Comparison of ENCODE assay signal across 27 cellular contexts in genomic region chr18:27227721-27228120, GRCh38. TPM values are rescaled to one million over a fixed set of nuclear protein-coding genes. Genes with fewer than 3 reads are reported as not detected.
"Had no signal": no experiment of that assay in that cellular context is flagged by ENCODE, and none has a peak within 500 bp of the region (broad histone marks: within the 10 kb centered on the region; RNA-seq: fewer than 3 reads in every experiment).

No MANE protein-coding gene starts in this region.

- ATAC-seq: activated CD8-positive, alpha-beta T cell treated with anti-CD3 and anti-CD28 coated beads, Interleukin-2, amount 10 ng/mL, durations not matched to agents 7 days and 5 days had no signal

- H3K36me3 ChIP-seq: adrenal gland, breast epithelium, Peyer's patch, SJCRH30 had no signal

- H3K27ac ChIP-seq: adrenal gland, Peyer's patch, RWPE1, SJCRH30 had no signal

- DNase-seq: activated CD4-positive, alpha-beta T cell treated with anti-CD3 and anti-CD28 coated beads for 48 hours; activated CD4-positive, alpha-beta T cell treated with anti-CD3 and anti-CD28 coated beads, Interleukin-2, amount 50 U/mL, for 4 hours; activated CD4-positive, CD25-positive, alpha-beta regulatory T cell treated with anti-CD3 and anti-CD28 coated beads, Interleukin-2, amount 50 U/mL, for 72 hours; activated CD8-positive, alpha-beta memory T cell treated with anti-CD3 and anti-CD28 coated beads, Interleukin-2, amount 50 U/mL, for 48 hours; activated CD8-positive, alpha-beta T cell treated with anti-CD3 and anti-CD28 coated beads, Interleukin-2, amount 10 ng/mL, durations not matched to agents 7 days and 5 days; activated naive CD4-positive, alpha-beta T cell treated with anti-CD3 and anti-CD28 coated beads, Interleukin-2, amount 50 U/mL, for 16 hours; activated naive CD8-positive, alpha-beta T cell treated with anti-CD3 and anti-CD28 coated beads, Interleukin-2, amount 10 ng/mL, durations not matched to agents 7 days and 5 days; activated T-cell treated with anti-CD3 and anti-CD28 coated beads, Interleukin-2, amount 50 U/mL, for 1 hour; adrenal gland; aorta; central memory CD4-positive, alpha-beta T cell; Kasumi-1; NCI-H1105 treated with DMSO at 0.1 percent for 48 hours; NCI-H1436 treated with DMSO at 0.1 percent for 48 hours; NCI-H187; NCI-H2081; NCI-H510A treated with DMSO at 0.1 percent for 48 hours; NCI-H69; NK-92 treated with Interleukin-12 subunit alpha and Interleukin-12 subunit beta, amount 100 ng/mL, for 24 hours; OCI-M1; Peyer's patch; Right ventricle myocardium superior; SJCRH30; SK-N-SH had no signal

- H3K4me1 Mint-ChIP-seq: activated naive CD8-positive, alpha-beta T cell treated with anti-CD3 and anti-CD28 coated beads, Interleukin-2, amount 10 ng/mL, durations not matched to agents 7 days and 5 days had no signal

- H3K4me3 ChIP-seq: adrenal gland, breast epithelium, Peyer's patch, SJCRH30 had no signal

- H3K27me3 Mint-ChIP-seq: activated naive CD8-positive, alpha-beta T cell treated with anti-CD3 and anti-CD28 coated beads, Interleukin-2, amount 10 ng/mL, durations not matched to agents 7 days and 5 days had no signal

- H3K4me3 Mint-ChIP-seq: activated CD8-positive, alpha-beta T cell treated with anti-CD3 and anti-CD28 coated beads, Interleukin-2, amount 10 ng/mL, durations not matched to agents 7 days and 5 days; activated naive CD8-positive, alpha-beta T cell treated with anti-CD3 and anti-CD28 coated beads, Interleukin-2, amount 10 ng/mL, durations not matched to agents 7 days and 5 days; T-helper 1 cell treated with Interleukin-12 subunit alpha and Interleukin-12 subunit beta and Interleukin-4 antibody, amounts not matched to agents 30 μg/mL and 1 μg/mL, for 36 hours had no signal

- H3K4me2 ChIP-seq: SK-N-SH had no signal

- H3K9me3 ChIP-seq: adrenal gland, breast epithelium, Peyer's patch, SJCRH30, SK-N-SH had no signal

- H3K27me3 ChIP-seq: adrenal gland, breast epithelium, Peyer's patch, SJCRH30 had no signal

- H3K9ac ChIP-seq: SK-N-SH had no signal

- H3K27ac Mint-ChIP-seq: activated CD8-positive, alpha-beta T cell treated with anti-CD3 and anti-CD28 coated beads, Interleukin-2, amount 10 ng/mL, durations not matched to agents 7 days and 5 days; activated naive CD8-positive, alpha-beta T cell treated with anti-CD3 and anti-CD28 coated beads, Interleukin-2, amount 10 ng/mL, durations not matched to agents 7 days and 5 days; T-helper 1 cell treated with Interleukin-12 subunit alpha and Interleukin-12 subunit beta and Interleukin-4 antibody, amounts not matched to agents 30 μg/mL and 1 μg/mL, for 36 hours had no signal

- H3K4me1 ChIP-seq: adrenal gland, breast epithelium, Peyer's patch, SJCRH30 had no signal

- H3K36me3 Mint-ChIP-seq: activated naive CD8-positive, alpha-beta T cell treated with anti-CD3 and anti-CD28 coated beads, Interleukin-2, amount 10 ng/mL, durations not matched to agents 7 days and 5 days had no signal

RNA-seq across cellular contexts. Expression of gene CHST9, which starts 42.6 kb away (rescaled TPM):
- total RNA-seq: activated CD8-positive, alpha-beta T cell treated with anti-CD3 and anti-CD28 coated beads, Interleukin-2, amount 10 ng/mL, durations not matched to agents 7 days and 5 days; activated naive CD8-positive, alpha-beta T cell treated with anti-CD3 and anti-CD28 coated beads, Interleukin-2, amount 10 ng/mL, durations not matched to agents 7 days and 5 days had no signal
- polyA plus RNA-seq: aorta, SK-N-SH had no signal
